ENCODE assay signal across 14 cellular contexts in genomic region chr17:10105513-10106001, GRCh38.
DNase-seq lines count a peak whose midpoint lies in the region; ATAC-seq and TF ChIP-seq lines count a peak whose summit lies in the region.
"Had no signal": no experiment of that assay in that cellular context is flagged by ENCODE, and none has a peak within 500 bp of the region (broad histone marks: within the 10 kb centered on the region; RNA-seq: fewer than 3 reads in every experiment).

No MANE protein-coding gene starts in this region.

- no peak overlapping the region for H3K4me3 ChIP-seq in mucosa of descending colon
- no peak overlapping the region for H3K4me3 ChIP-seq in vagina
- no peak overlapping the region for H3K4me3 ChIP-seq in transverse colon
- H3K4me3 ChIP-seq: ascending aorta had no signal

- ATAC-seq in foreskin keratinocyte, result peak; percentile 96
- peak; percentile 47 for ATAC-seq in mucosa of descending colon
- no peak for ATAC-seq in GM21737 (IDR thresholded peaks at IDR 0.05; ENCODE audit: unreplicated experiment)
- ATAC-seq: activated T-cell treated with anti-CD3 and anti-CD28 coated beads, Interleukin-2, amount 50 U/mL, for 72 hours; stimulated activated naive CD8-positive, alpha-beta T cell treated with anti-CD3 and anti-CD28 coated beads, Interleukin-15, Interleukin-2, amounts not matched to agents 100 U/mL and 50 U/mL, for 24 hours had no signal

- H3K4me1 ChIP-seq in foreskin keratinocyte (no peaks in the 10 kb centered on the region), mucosa of descending colon (ENCODE audit: low read depth) (no peaks in the 10 kb centered on the region), vagina (peaks cover 34% of the 10 kb centered on the region), transverse colon (peaks cover 0 to 15% (median 5%) of the 10 kb centered on the region in 4 donors)
- H3K4me1 ChIP-seq: ascending aorta had no signal

- no peaks in the 10 kb centered on the region for H3K36me3 ChIP-seq in mucosa of descending colon (ENCODE audit: low read depth)
- no peaks in the 10 kb centered on the region for H3K36me3 ChIP-seq in vagina
- no peaks in the 10 kb centered on the region for H3K36me3 ChIP-seq in transverse colon
- H3K36me3 ChIP-seq: ascending aorta had no signal

- H3K27ac ChIP-seq in foreskin keratinocyte, result no peak overlapping the region
- peak overlapping the region; percentile 11 for H3K27ac ChIP-seq in vagina
- peak overlapping the region in 2 of 4 donors; percentile 34 to 37 for H3K27ac ChIP-seq in transverse colon
- H3K27ac ChIP-seq: ascending aorta had no signal

- in situ Hi-C loops in transverse colon (cut with MboI; ENCODE audit: low pct_ligation_motif_present in 1 of 4, low pct_unique_long_range_greater_than_20kb in 1 of 4, low sequenced_read_pairs in 3 of 4), result no loop called here

- WGBS in transverse colon (ENCODE audit: low coverage in 1 of 2), 2 donors, result 59 to 80% methylated on average over 1 to 10 of the region's 10 CpGs

- TF ChIP-seq POLR2A in vagina (IDR thresholded peaks at IDR 0.05) (no peak), transverse colon (IDR thresholded peaks at IDR 0.05) (no peak)

- H3K27me3 ChIP-seq in foreskin keratinocyte (peaks cover 2% of the 10 kb centered on the region), vagina (no peaks in the 10 kb centered on the region), transverse colon (no peaks in the 10 kb centered on the region)
- H3K27me3 ChIP-seq: ascending aorta had no signal

- no peak for TF ChIP-seq EP300 in transverse colon (IDR thresholded peaks at IDR 0.05; ENCODE audit: low read depth)

- H3K9me3 ChIP-seq in mucosa of descending colon (no peaks in the 10 kb centered on the region), vagina (no peaks in the 10 kb centered on the region), transverse colon (no peaks in the 10 kb centered on the region)
- H3K9me3 ChIP-seq: ascending aorta had no signal

- peak; percentile 28 for DNase-seq in SW480 (ENCODE audit: low spot score)
- DNase-seq in foreskin keratinocyte, result peak; percentile 31 to 65
- DNase-seq in mucosa of descending colon, result no peak
- DNase-seq in vagina (ENCODE audit: extremely low spot score in 2 of 2), result peak in 1 of 2 donors; percentile 98
- no peak for DNase-seq in transverse colon
- DNase-seq in retina, result no peak
- DNase-seq: activated T-cell treated with anti-CD3 and anti-CD28 coated beads, Interleukin-2, amount 50 U/mL, for 72 hours; hypothalamus; midbrain; NCI-H345; stimulated activated CD4-positive, alpha-beta T cell treated with anti-CD3 and anti-CD28 coated beads, Interleukin-4, amount 100 ng/mL, for 4 hours; stimulated activated naive CD8-positive, alpha-beta T cell treated with anti-CD3 and anti-CD28 coated beads, Interleukin-15, Interleukin-2, amounts not matched to agents 100 U/mL and 50 U/mL, for 24 hours had no signal

- intact Hi-C loops in mucosa of descending colon (cut with DNase I, micrococcal nuclease), result no loop called here
- intact Hi-C loops in vagina (cut with DNase I), result no loop called here
- intact Hi-C loops in transverse colon (cut with DNase I; ENCODE audit: low total_unique reads), result no loop called here

- no peak for TF ChIP-seq CTCF in foreskin keratinocyte (conservative IDR thresholded peaks at IDR 0.05)
- TF ChIP-seq CTCF in mucosa of descending colon (IDR thresholded peaks at IDR 0.05), result no peak
- no peak for TF ChIP-seq CTCF in vagina (IDR thresholded peaks at IDR 0.05)
- no peak for TF ChIP-seq CTCF in transverse colon (IDR thresholded peaks at IDR 0.05)

Comparison
In these comparisons a context has a peak if more than half of its experiments do, and no peak if none do; other contexts are left out.
1. DNase-seq: peak in SW480 (single experiment) and foreskin keratinocyte (2 of 2); none in mucosa of descending colon (0 of 3), transverse colon (single experiment) and retina (single experiment).